In the genomic region with DNA sequence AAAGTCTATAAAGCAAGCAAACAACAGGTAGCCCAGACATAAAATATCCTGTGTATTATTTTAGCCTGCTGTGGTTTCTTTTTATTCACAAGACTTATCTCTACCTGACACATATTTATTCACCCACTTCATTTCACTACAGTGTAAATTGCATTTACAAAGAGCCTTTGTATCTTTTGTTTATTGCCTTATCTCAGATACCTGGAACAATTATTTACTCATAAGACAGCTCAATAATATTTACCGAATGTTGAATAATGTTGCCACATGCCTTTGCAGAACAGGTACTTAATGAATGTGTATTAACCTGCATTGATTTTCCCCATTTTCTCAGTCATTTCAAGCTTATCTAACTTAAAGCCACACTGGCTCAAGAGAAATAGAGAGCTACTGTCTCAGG, we compare ENCODE assay signal across 21 cellular contexts.
"Had no signal": no experiment of that assay in that cellular context is flagged by ENCODE, and none has a peak within 500 bp of the region (broad histone marks: within the 10 kb centered on the region; RNA-seq: fewer than 3 reads in every experiment).

No MANE protein-coding gene starts in this region.

- H3K27me3 ChIP-seq: gastrocnemius medialis, right atrium auricular region, stomach, thyroid gland, vagina had no signal

- DNase-seq: effector CD8-positive, alpha-beta T cell; endodermal cell; gastrocnemius medialis; head of caudate nucleus; left ventricle myocardium superior; lower lobe of right lung; natural killer cell; stimulated activated CD4-positive, alpha-beta T cell treated with anti-CD3 and anti-CD28 coated beads, Interleukin-2, amount 100 ng/mL, for 24 hours; stimulated activated CD4-positive, alpha-beta T cell treated with anti-CD3 and anti-CD28 coated beads, Interleukin-4, amount 100 ng/mL, for 24 hours; stimulated activated naive CD4-positive, alpha-beta T cell treated with Interleukin-2 at 50 U/mL for 16 hours; stomach; thyroid gland; trophoblast cell had no signal

- H3K4me1 ChIP-seq: gastrocnemius medialis, lower lobe of right lung, parathyroid adenoma, prostate gland, right atrium auricular region, stomach, thyroid gland, vagina had no signal

- H3K79me2 ChIP-seq: parathyroid adenoma had no signal

- H3K9ac ChIP-seq: parathyroid adenoma had no signal

- ATAC-seq: esophagus mucosa; gastrocnemius medialis; left ventricle myocardium superior; lower lobe of right lung; natural killer cell; sciatic nerve; stimulated activated effector memory CD8-positive, alpha-beta T cell treated with anti-CD3 and anti-CD28 coated beads, Interleukin-12 subunit alpha, Interleukin-12 subunit beta, amount 100 ng/mL, for 72 hours had no signal

- H2AFZ ChIP-seq: parathyroid adenoma had no signal

- H3K27ac ChIP-seq: epithelial cell of prostate, gastrocnemius medialis, lower lobe of right lung, parathyroid adenoma, prostate gland, right atrium auricular region, stomach, thyroid gland, vagina had no signal

- H3K4me3 ChIP-seq: gastrocnemius medialis, lower lobe of right lung, prostate gland, right atrium auricular region, stomach, thyroid gland, vagina had no signal

- H3K9me3 ChIP-seq: gastrocnemius medialis, lower lobe of right lung, prostate gland, right atrium auricular region, stomach, thyroid gland, vagina had no signal

- H3K36me3 ChIP-seq: gastrocnemius medialis, lower lobe of right lung, prostate gland, right atrium auricular region, stomach, thyroid gland, vagina had no signal
